1 cellular context compared by ENCODE assay signal in genomic region chr10:22658745-22659410, GRCh38.
TF ChIP-seq lines count a peak whose summit lies in the region.

No MANE protein-coding gene starts in this region.

TF ChIP-seq in H1, 55 proteins besides CTCF, POLR2A, EP300 and RAD21:
- TF ChIP-seq CEBPB (IDR thresholded peaks at IDR 0.05; ENCODE audit: low read depth, low read length): peak; percentile 62
- TF ChIP-seq, protein P1, sequence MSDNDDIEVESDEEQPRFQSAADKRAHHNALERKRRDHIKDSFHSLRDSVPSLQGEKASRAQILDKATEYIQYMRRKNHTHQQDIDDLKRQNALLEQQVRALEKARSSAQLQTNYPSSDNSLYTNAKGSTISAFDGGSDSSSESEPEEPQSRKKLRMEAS (IDR thresholded peaks at IDR 0.05): no peak
